In the genomic region with DNA sequence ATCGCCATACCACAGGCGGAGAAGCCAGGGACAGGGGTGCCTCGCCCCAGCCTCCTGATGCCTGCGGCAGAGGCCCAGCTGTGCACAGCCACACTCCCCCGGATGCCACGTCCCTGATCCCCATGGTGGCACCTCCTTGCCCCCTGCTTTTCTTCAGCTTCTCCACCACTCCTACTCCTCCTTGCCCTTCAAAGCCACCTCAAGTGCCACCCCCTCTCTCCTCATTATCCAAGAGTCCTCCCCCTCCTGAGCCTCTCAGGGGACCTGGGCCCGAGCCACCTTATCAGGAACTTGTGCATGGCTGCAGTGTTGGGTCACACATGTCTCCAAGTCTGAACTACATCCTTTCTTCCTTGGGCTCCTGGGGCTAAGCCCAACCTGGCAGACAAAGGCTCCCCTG, we compare ENCODE assay signal across 1 cellular context.
TF ChIP-seq lines count a peak whose summit lies in the region.

No MANE protein-coding gene starts in this region.

TF ChIP-seq in HepG2, 621 proteins besides CTCF, POLR2A, EP300 and RAD21:
- TF ChIP-seq, protein P1, sequence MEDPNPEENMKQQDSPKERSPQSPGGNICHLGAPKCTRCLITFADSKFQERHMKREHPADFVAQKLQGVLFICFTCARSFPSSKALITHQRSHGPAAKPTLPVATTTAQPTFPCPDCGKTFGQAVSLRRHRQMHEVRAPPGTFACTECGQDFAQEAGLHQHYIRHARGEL (CRISPR knock-in tag; IDR thresholded peaks at IDR 0.05): 0 out of 2 replicates have a peak, but pooled peaks have one; percentile 23
- no peak for TF ChIP-seq HNRNPH1 (optimal IDR thresholded peaks at IDR 0.05; ENCODE audit: low read depth, low read length)
- TF ChIP-seq ZNF253 (CRISPR knock-in tag; IDR thresholded peaks at IDR 0.05; ENCODE audit: borderline replicate concordance): no peak
